In genomic region chr10:119080521-119081259, GRCh38 we compare ENCODE assay signal across 8 cellular contexts.
DNase-seq lines count a peak whose midpoint lies in the region; ATAC-seq and TF ChIP-seq lines count a peak whose summit lies in the region.

EIF3A (minus strand) TSS chr10:119080817; CDS start chr10:119080676, 141 bp downstream.

- DNase-seq in AG09319 (ENCODE audit: extremely low read depth, low read depth) (peak; percentile 81), NCI-H446 (lab: John Stamatoyannopoulos, UW) (peak; percentile 61 to 89), choroid plexus epithelial cell (ENCODE audit: low read depth) (peak; percentile 95), kidney glomerular epithelial cell (lab: John Stamatoyannopoulos, UW) (peak; percentile 83)
- peak; percentile 85 to 88 for DNase-seq in activated CD4-positive, alpha-beta T cell treated with anti-CD3 and anti-CD28 coated beads for 24 hours (ENCODE audit: low read depth in 2 of 2)
- peak; percentile 80 to 87 for DNase-seq in stimulated activated CD4-positive, alpha-beta T cell treated with anti-CD3 and anti-CD28 coated beads, Interleukin-15, amount 100 ng/mL, for 48 hours (ENCODE audit: low read depth in 2 of 2)

- TF ChIP-seq CTCF in AG09319 (IDR thresholded peaks at IDR 0.05; ENCODE audit: low read depth, low read length): no peak
- TF ChIP-seq CTCF in choroid plexus epithelial cell (conservative IDR thresholded peaks at IDR 0.05; ENCODE audit: low read depth, low read length): no peak

- ATAC-seq in GM18909 (IDR thresholded peaks at IDR 0.05; ENCODE audit: poor library complexity, unreplicated experiment) (peak; percentile 84), HG03159 (IDR thresholded peaks at IDR 0.05; ENCODE audit: unreplicated experiment) (peak; percentile 78)

- H3K4me3 ChIP-seq in choroid plexus epithelial cell (ENCODE audit: low read depth, low read length): peak within 1 kb of the TSS; percentile 98

Comparison
In these comparisons a context has a peak if more than half of its experiments do, and no peak if none do; other contexts are left out.
1. Peak in every context shown above with its lines: DNase-seq, ATAC-seq and H3K4me3 ChIP-seq.